ENCODE assay signal across 19 cellular contexts in genomic region chr18:62107881-62108280, GRCh38.
"Had no signal": no experiment of that assay in that cellular context is flagged by ENCODE, and none has a peak within 500 bp of the region (broad histone marks: within the 10 kb centered on the region; RNA-seq: fewer than 3 reads in every experiment).

No MANE protein-coding gene starts in this region.

- H3K4me3 ChIP-seq: left lung, mucosa of descending colon, prostate gland, right atrium auricular region, thoracic aorta, tibial nerve, upper lobe of left lung had no signal

- H3K27me3 ChIP-seq: left lung, right atrium auricular region, tibial nerve, upper lobe of left lung had no signal

- H3K9me3 ChIP-seq: left lung, mucosa of descending colon, prostate gland, right atrium auricular region, thoracic aorta, tibial nerve, upper lobe of left lung had no signal

- FAIRE-seq: keratinocyte, urothelium cell line had no signal

- H3K36me3 ChIP-seq: prostate gland, right atrium auricular region, thoracic aorta had no signal

- DNase-seq: cortex of kidney; hypothalamus; immature natural killer cell; left lung; mesenchymal stem cell; mucosa of descending colon; naive thymus-derived CD8-positive, alpha-beta T cell; nephron progenitor cell; nucleus accumbens; stimulated activated CD4-positive, alpha-beta T cell treated with anti-CD3 and anti-CD28 coated beads, Interleukin-4, amount 100 ng/mL, for 4 hours; upper lobe of left lung had no signal

- ATAC-seq: left lung; mucosa of descending colon; naive thymus-derived CD8-positive, alpha-beta T cell; sciatic nerve; stimulated activated memory B cell treated with anti-CD40 and anti-IgM and Interleukin-4, amounts not matched to agents 10 μg/mL and 1 μg/mL and 100 μg/mL, for 72 hours had no signal

- H3K4me1 ChIP-seq: left lung, prostate gland, right atrium auricular region, tibial nerve, upper lobe of left lung had no signal

- H3K27ac ChIP-seq: left lung, prostate gland, right atrium auricular region, thoracic aorta, tibial nerve, upper lobe of left lung had no signal
